In the genomic region with DNA sequence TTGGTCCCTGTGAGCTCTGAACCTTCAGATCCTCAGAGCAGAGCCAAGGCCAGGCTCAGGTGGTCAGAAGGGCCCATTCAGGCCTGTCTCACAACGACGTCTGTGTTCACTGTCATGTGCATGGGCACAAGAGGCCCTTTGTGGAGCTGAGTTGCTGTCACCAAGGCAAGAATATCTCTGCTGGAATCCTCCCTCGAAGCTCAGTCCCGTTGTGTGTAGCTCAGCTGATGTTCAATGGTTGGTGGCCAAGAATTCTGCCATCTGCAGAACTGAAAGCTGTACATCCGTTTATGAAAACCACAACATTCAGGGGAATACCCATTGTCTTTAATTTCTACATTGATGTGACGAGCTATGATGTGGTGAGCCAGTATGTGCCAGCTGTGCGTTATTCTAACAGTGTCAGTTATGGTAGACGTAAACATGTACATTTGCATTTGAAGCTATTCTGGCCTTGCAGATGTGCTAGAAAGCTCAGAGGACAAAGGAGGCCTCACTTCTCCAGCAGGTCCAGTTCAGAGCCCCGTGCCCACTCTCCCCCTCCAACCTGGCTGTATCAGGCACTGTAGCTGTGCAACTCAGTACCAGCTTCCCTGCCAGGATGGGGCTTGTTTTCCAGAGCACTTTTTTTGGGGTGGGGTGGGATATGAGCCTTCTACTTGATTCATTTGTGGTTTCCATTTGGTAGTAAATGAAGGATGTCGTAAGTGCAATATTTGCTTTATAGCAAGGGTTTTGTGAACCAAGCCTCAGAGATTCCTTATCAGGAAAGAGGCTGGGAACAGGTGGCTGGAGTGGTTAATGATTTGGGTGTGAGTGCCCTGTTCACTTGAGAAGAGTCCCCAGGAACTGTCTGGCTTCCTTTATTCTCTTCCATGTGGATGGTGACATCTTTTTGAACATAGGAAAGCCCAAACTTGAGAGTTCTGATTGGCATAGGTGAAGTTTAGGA, we compare ENCODE assay signal across 7 cellular contexts. TPM values are rescaled to one million over a fixed set of nuclear protein-coding genes. Genes with fewer than 3 reads are reported as not detected.
A peak's percentile ranks its signal among the peaks of the same experiment; 100 is the strongest.
DNase-seq lines count a peak whose midpoint lies in the region; ATAC-seq and TF ChIP-seq lines count a peak whose summit lies in the region.

No MANE protein-coding gene starts in this region.

- ATAC-seq in GM18907 (IDR thresholded peaks at IDR 0.05; ENCODE audit: unreplicated experiment) (peak; percentile 87), HG02798 (IDR thresholded peaks at IDR 0.05; ENCODE audit: poor library complexity, unreplicated experiment) (peak; percentile 87)
- peak; percentile 93 for ATAC-seq in effector memory CD8-positive, alpha-beta T cell (replicated peaks)

- TF ChIP-seq CTCF in OCI-LY3 (IDR thresholded peaks at IDR 0.05; ENCODE audit: low read depth, low read length) (no peak), testis (IDR thresholded peaks at IDR 0.05) (no peak)

- WGBS in testis, 2 donors = 78 to 95% methylated on average over 8 to 10 of the region's 10 CpGs

- no peak overlapping the region for H3K9ac ChIP-seq in OCI-LY3 (ENCODE audit: low read length)

- no peaks in the 10 kb centered on the region for H3K9me3 Mint-ChIP-seq in effector memory CD8-positive, alpha-beta T cell

- peak overlapping the region in 1 of 2 donors; percentile 31 for H3K4me3 Mint-ChIP-seq in effector memory CD8-positive, alpha-beta T cell

- no peak for TF ChIP-seq POLR2A in testis (IDR thresholded peaks at IDR 0.05)

- H3K36me3 ChIP-seq in OCI-LY3 (replicated peaks; ENCODE audit: low read depth, low read length) (no peaks in the 10 kb centered on the region), testis (ENCODE audit: low read depth, missing control alignments) (no peaks in the 10 kb centered on the region)

- intact Hi-C loops in testis (cut with DNase I; ENCODE audit: low total_unique reads) = no loop called here

- H3K4me3 ChIP-seq in OCI-LY3 (ENCODE audit: low read length) (no peak overlapping the region), testis (no peak overlapping the region)

- no peaks in the 10 kb centered on the region for H3K36me3 Mint-ChIP-seq in effector memory CD8-positive, alpha-beta T cell (ENCODE audit: insufficient read depth)

- peak overlapping the region; percentile 17 for H3K4me2 ChIP-seq in OCI-LY3 (ENCODE audit: low read length)

- H3K27me3 Mint-ChIP-seq in effector memory CD8-positive, alpha-beta T cell = no peaks in the 10 kb centered on the region

- peaks cover 24% of the 10 kb centered on the region for H3K4me1 ChIP-seq in OCI-LY3 (ENCODE audit: low read length)
- peaks cover 33% of the 10 kb centered on the region for H3K4me1 ChIP-seq in testis

- peak overlapping the region; percentile 24 to 78 for H3K27ac Mint-ChIP-seq in effector memory CD8-positive, alpha-beta T cell

- H3K27ac ChIP-seq in OCI-LY3 (ENCODE audit: low read length) (no peak overlapping the region), testis (no peak overlapping the region)

- H2AFZ ChIP-seq in OCI-LY3 (ENCODE audit: low read depth, low read length) = no peak overlapping the region

- no peaks in the 10 kb centered on the region for H3K79me2 ChIP-seq in OCI-LY3 (ENCODE audit: low read length)

- peaks cover 39% of the 10 kb centered on the region for H4K20me1 ChIP-seq in OCI-LY3 (ENCODE audit: insufficient read depth, low read length)

- DNase-seq in effector memory CD8-positive, alpha-beta T cell = peak; percentile 5 to 25 (median 12)
- peak; percentile 77 for DNase-seq in testis
- DNase-seq in NCI-H1930 (lab: John Stamatoyannopoulos, UW) = no peak
- no peak for DNase-seq in NCI-H2029 treated with DMSO at 0.1 percent for 48 hours (lab: John Stamatoyannopoulos, UW)

- H3K9me3 ChIP-seq in OCI-LY3 (ENCODE audit: insufficient read depth, low read length) (no peaks in the 10 kb centered on the region), testis (no peaks in the 10 kb centered on the region)

- H3K27me3 ChIP-seq in OCI-LY3 (ENCODE audit: low read depth, low read length) (no peaks in the 10 kb centered on the region), testis (no peaks in the 10 kb centered on the region)

- H3K4me1 Mint-ChIP-seq in effector memory CD8-positive, alpha-beta T cell (ENCODE audit: low read depth in 2 of 2) = peaks cover 12 to 13% of the 10 kb centered on the region in 2 donors

RNA-seq across cellular contexts. Expression of a gene that starts 56.1 kb away (rescaled TPM):
- total RNA-seq in testis = 10 to 100 TPM; 42.1 to 59.9 TPM
- polyA plus RNA-seq in testis (ENCODE audit: insufficient read depth, low read depth, low replicate concordance) = 132 TPM

Comparison
In these comparisons a context has a peak if more than half of its experiments do, and no peak if none do; other contexts are left out.
1. DNase-seq: peak in effector memory CD8-positive, alpha-beta T cell (3 of 3) and testis (single experiment); none in NCI-H1930 (0 of 2) and NCI-H2029 treated with DMSO at 0.1 percent for 48 hours (single experiment).
2. Peak in every context shown above with its lines, with median percentiles within 50 percentile points of each other: ATAC-seq.